Comparison of ENCODE assay signal across 32 cellular contexts in genomic region chr11:73124796-73125195, GRCh38.
"Had no signal": no experiment of that assay in that cellular context is flagged by ENCODE, and none has a peak within 500 bp of the region (broad histone marks: within the 10 kb centered on the region; RNA-seq: fewer than 3 reads in every experiment).

No MANE protein-coding gene starts in this region.

- H3K27me3 ChIP-seq: adrenal gland, body of pancreas, colonic mucosa, esophagus squamous epithelium had no signal

- H3K4me3 Mint-ChIP-seq: activated CD4-positive, alpha-beta memory T cell treated with anti-CD3 and anti-CD28 coated beads for 36 hours; activated CD4-positive, alpha-beta T cell treated with anti-CD3 and anti-CD28 coated beads for 36 hours; activated CD4-positive, alpha-beta T cell treated with anti-CD3 and anti-CD28 coated beads, Interleukin-2, amount 10 ng/mL, durations not matched to agents 24 days and 14 days; activated CD8-positive, alpha-beta memory T cell treated with anti-CD3 and anti-CD28 coated beads, Interleukin-2, amount 10 ng/mL, durations not matched to agents 7 days and 5 days; activated CD8-positive, alpha-beta T cell treated with anti-CD3 and anti-CD28 coated beads, Interleukin-2, amount 10 ng/mL, durations not matched to agents 7 days and 5 days; activated naive CD4-positive, alpha-beta T cell treated with anti-CD3 and anti-CD28 coated beads for 36 hours; activated naive CD4-positive, alpha-beta T cell treated with anti-CD3 and anti-CD28 coated beads, Interleukin-2, amount 50 U/mL, for 24 hours; activated naive CD8-positive, alpha-beta T cell treated with anti-CD3 and anti-CD28 coated beads for 36 hours; activated naive CD8-positive, alpha-beta T cell treated with anti-CD3 and anti-CD28 coated beads, Interleukin-2, amount 50 U/mL, for 24 hours; activated T-helper 1 cell treated with anti-CD3 and anti-CD28 coated beads, Interleukin-12 subunit alpha, Interleukin-12 subunit beta, Interleukin-2, Interleukin-4 antibody, amounts not matched to agents 30 ng/mL and 10 ng/mL and 1 ng/mL, durations not matched to agents 14 hours and 24 hours and 36 hours had no signal

- H3K4me3 ChIP-seq: adrenal gland, body of pancreas, colonic mucosa, esophagus squamous epithelium had no signal

- H3K9me3 ChIP-seq: adrenal gland, body of pancreas, colonic mucosa, esophagus squamous epithelium had no signal

- ATAC-seq: activated CD4-positive, alpha-beta T cell treated with anti-CD3 and anti-CD28 coated beads for 36 hours; activated CD8-positive, alpha-beta memory T cell treated with anti-CD3 and anti-CD28 coated beads, Interleukin-2, amount 10 ng/mL, durations not matched to agents 7 days and 5 days; activated CD8-positive, alpha-beta T cell treated with anti-CD3 and anti-CD28 coated beads, Interleukin-2, amount 10 ng/mL, durations not matched to agents 7 days and 5 days; activated naive CD8-positive, alpha-beta T cell treated with anti-CD3 and anti-CD28 coated beads, Interleukin-2, amount 50 U/mL, for 24 hours; body of pancreas had no signal

- H3K4me1 ChIP-seq: adrenal gland, body of pancreas, colonic mucosa had no signal

- H3K9me3 Mint-ChIP-seq: activated naive CD4-positive, alpha-beta T cell treated with anti-CD3 and anti-CD28 coated beads, Interleukin-2, amount 50 U/mL, for 24 hours had no signal

- H3K36me3 ChIP-seq: adrenal gland, colonic mucosa had no signal

- FAIRE-seq: endometrium, endothelial cell of umbilical vein had no signal

- H3K4me1 Mint-ChIP-seq: activated CD4-positive, alpha-beta T cell treated with anti-CD3 and anti-CD28 coated beads for 36 hours; activated CD8-positive, alpha-beta memory T cell treated with anti-CD3 and anti-CD28 coated beads, Interleukin-2, amount 10 ng/mL, durations not matched to agents 7 days and 5 days had no signal

- H3K27ac Mint-ChIP-seq: activated CD4-positive, alpha-beta memory T cell treated with anti-CD3 and anti-CD28 coated beads for 36 hours; activated CD4-positive, alpha-beta T cell treated with anti-CD3 and anti-CD28 coated beads for 36 hours; activated CD4-positive, alpha-beta T cell treated with anti-CD3 and anti-CD28 coated beads, Interleukin-2, amount 10 ng/mL, durations not matched to agents 24 days and 14 days; activated CD8-positive, alpha-beta memory T cell treated with anti-CD3 and anti-CD28 coated beads, Interleukin-2, amount 10 ng/mL, durations not matched to agents 7 days and 5 days; activated CD8-positive, alpha-beta T cell treated with anti-CD3 and anti-CD28 coated beads, Interleukin-2, amount 10 ng/mL, durations not matched to agents 7 days and 5 days; activated naive CD4-positive, alpha-beta T cell treated with anti-CD3 and anti-CD28 coated beads for 36 hours; activated naive CD4-positive, alpha-beta T cell treated with anti-CD3 and anti-CD28 coated beads, Interleukin-2, amount 50 U/mL, for 24 hours; activated naive CD8-positive, alpha-beta T cell treated with anti-CD3 and anti-CD28 coated beads for 36 hours; activated naive CD8-positive, alpha-beta T cell treated with anti-CD3 and anti-CD28 coated beads, Interleukin-2, amount 50 U/mL, for 24 hours; activated T-helper 1 cell treated with anti-CD3 and anti-CD28 coated beads, Interleukin-12 subunit alpha, Interleukin-12 subunit beta, Interleukin-2, Interleukin-4 antibody, amounts not matched to agents 30 ng/mL and 10 ng/mL and 1 ng/mL, durations not matched to agents 14 hours and 24 hours and 36 hours; activated T-helper 2 cell treated with anti-CD3 and anti-CD28 coated beads, Interferon-gamma antibody, Interleukin-2, Interleukin-4, amounts not matched to agents 10 μg/mL and 5 μg/mL and 100 μg/mL, durations not matched to agents 14 hours and 24 hours and 36 hours had no signal

- H3K27ac ChIP-seq: adrenal gland, body of pancreas, colonic mucosa, epithelial cell of prostate, esophagus squamous epithelium had no signal

- H3K27me3 Mint-ChIP-seq: activated CD4-positive, alpha-beta memory T cell treated with anti-CD3 and anti-CD28 coated beads for 36 hours; activated CD4-positive, alpha-beta T cell treated with anti-CD3 and anti-CD28 coated beads for 36 hours; activated CD4-positive, alpha-beta T cell treated with anti-CD3 and anti-CD28 coated beads, Interleukin-2, amount 10 ng/mL, durations not matched to agents 24 days and 14 days; activated CD8-positive, alpha-beta memory T cell treated with anti-CD3 and anti-CD28 coated beads, Interleukin-2, amount 10 ng/mL, durations not matched to agents 7 days and 5 days; activated naive CD4-positive, alpha-beta T cell treated with anti-CD3 and anti-CD28 coated beads, Interleukin-2, amount 50 U/mL, for 24 hours; activated naive CD8-positive, alpha-beta T cell treated with anti-CD3 and anti-CD28 coated beads for 36 hours; activated naive CD8-positive, alpha-beta T cell treated with anti-CD3 and anti-CD28 coated beads, Interleukin-2, amount 50 U/mL, for 24 hours had no signal

- DNase-seq: activated CD4-positive, alpha-beta memory T cell treated with anti-CD3 and anti-CD28 coated beads for 36 hours; activated CD4-positive, alpha-beta T cell treated with anti-CD3 and anti-CD28 coated beads for 36 hours; activated CD4-positive, alpha-beta T cell treated with anti-CD3 and anti-CD28 coated beads, Interleukin-2, amount 10 ng/mL, durations not matched to agents 24 days and 14 days; activated CD4-positive, CD25-positive, alpha-beta regulatory T cell; activated CD4-positive, CD25-positive, alpha-beta regulatory T cell treated with anti-CD3 and anti-CD28 coated beads, Interleukin-2, amount 50 U/mL, for 72 hours; activated CD8-positive, alpha-beta memory T cell treated with anti-CD3 and anti-CD28 coated beads, Interleukin-2, amount 10 ng/mL, durations not matched to agents 7 days and 5 days; activated CD8-positive, alpha-beta memory T cell treated with anti-CD3 and anti-CD28 coated beads, Interleukin-2, amount 50 U/mL, for 4 hours; activated CD8-positive, alpha-beta T cell treated with anti-CD3 and anti-CD28 coated beads, Interleukin-2, amount 10 ng/mL, durations not matched to agents 7 days and 5 days; activated effector memory CD4-positive, alpha-beta T cell treated with anti-CD3 and anti-CD28 coated beads, Interleukin-2, amount 50 U/mL, for 16 hours; activated naive CD4-positive, alpha-beta T cell treated with anti-CD3 and anti-CD28 coated beads for 36 hours; activated naive CD8-positive, alpha-beta T cell treated with anti-CD3 and anti-CD28 coated beads for 36 hours; activated naive CD8-positive, alpha-beta T cell treated with anti-CD3 and anti-CD28 coated beads, Interleukin-2, amount 50 U/mL, for 24 hours; activated T-cell treated with anti-CD3 and anti-CD28 coated beads, Interleukin-2, amount 50 U/mL, for 1 hour; activated T-cell treated with anti-CD3 and anti-CD28 coated beads, Interleukin-2, amount 50 U/mL, for 48 hours; adrenal gland; amygdala; aorta; body of pancreas; caudate nucleus; cerebellar nuclear complex; colonic mucosa; effector CD8-positive, alpha-beta T cell; esophagus squamous epithelium; foreskin melanocyte; head of caudate nucleus; T-helper 2 cell had no signal
